Comparison of ENCODE assay signal across 9 cellular contexts in the genomic region with DNA sequence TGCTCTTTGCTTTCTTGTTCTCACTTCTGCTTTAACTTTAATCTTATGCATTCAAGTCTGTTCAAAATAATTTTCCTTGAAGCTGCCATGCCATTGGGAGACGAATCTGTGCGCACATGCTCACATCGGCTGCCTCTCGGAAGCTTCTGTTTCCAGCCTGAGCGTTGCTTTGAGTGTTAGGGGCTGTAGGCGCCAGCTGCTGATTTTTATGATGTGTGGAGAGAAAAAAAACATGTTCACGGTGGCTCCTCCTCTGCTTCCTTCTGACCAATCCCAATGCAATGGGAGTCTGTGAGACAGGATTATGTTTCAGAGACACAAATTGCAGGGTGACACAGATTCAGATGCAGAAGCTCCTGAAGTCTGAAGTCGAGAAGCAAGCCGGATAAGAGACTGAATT. TPM values are rescaled to one million over a fixed set of nuclear protein-coding genes. Genes with fewer than 3 reads are reported as not detected.
DNase-seq lines count a peak whose midpoint lies in the region; ATAC-seq, FAIRE-seq and TF ChIP-seq lines count a peak whose summit lies in the region.
"Had no signal": no experiment of that assay in that cellular context is flagged by ENCODE, and none has a peak within 500 bp of the region (broad histone marks: within the 10 kb centered on the region; RNA-seq: fewer than 3 reads in every experiment).

MC4R (minus strand) TSS at position 178 of the 400 bp plus-strand sequence. CDS start 426 bp downstream, outside the sequence.

- FAIRE-seq in GM12891 (lab: Jason Lieb, UNC), result no peak

- TF ChIP-seq CTCF in right atrium auricular region (IDR thresholded peaks at IDR 0.05), result no peak
- no peak for TF ChIP-seq CTCF in gastroesophageal sphincter (IDR thresholded peaks at IDR 0.05)

- H3K27me3 ChIP-seq in right atrium auricular region, result no peaks in the 10 kb centered on the region
- H3K27me3 ChIP-seq in gastroesophageal sphincter, result no peaks in the 10 kb centered on the region

- intact Hi-C loops in Right ventricle myocardium superior (cut with DNase I), result no loop called here
- intact Hi-C loops in sciatic nerve (cut with DNase I), result no loop called here

- peaks cover 0 to 9% of the 10 kb centered on the region in 2 donors for H3K9me3 ChIP-seq in right atrium auricular region
- no peaks in the 10 kb centered on the region for H3K9me3 ChIP-seq in gastroesophageal sphincter

- H3K4me1 ChIP-seq in right atrium auricular region (no peaks in the 10 kb centered on the region), gastroesophageal sphincter (peaks cover 0 to 15% (median 0%) of the 10 kb centered on the region in 3 donors)

- H3K36me3 ChIP-seq in right atrium auricular region, result no peaks in the 10 kb centered on the region
- H3K36me3 ChIP-seq in gastroesophageal sphincter, result no peaks in the 10 kb centered on the region

- ATAC-seq in Right ventricle myocardium superior (ENCODE audit: poor library complexity) (peak; percentile 43), gastroesophageal sphincter (peak; percentile 86), sciatic nerve (peak; percentile 83)

- DNase-seq in Right ventricle myocardium superior, result no peak
- no peak for DNase-seq in right atrium auricular region (ENCODE audit: low spot score)
- DNase-seq in OCI-M1 (lab: John Stamatoyannopoulos, UW), result peak; percentile 82
- DNase-seq in sciatic nerve (ENCODE audit: low spot score), result no peak
- no peak for DNase-seq in SKM-1 (lab: John Stamatoyannopoulos, UW; ENCODE audit: unreplicated experiment)
- no peak for DNase-seq in stimulated activated CD4-positive, alpha-beta T cell treated with anti-CD3 and anti-CD28 coated beads, Interleukin-2, amount 100 ng/mL, for 24 hours
- no peak for DNase-seq in GM12891 (ENCODE audit: insufficient read length, low spot score)
- DNase-seq: activated B cell treated with CpG ODN at 0.5 μM for 24 hours had no signal

- 5 to 12% methylated on average over 6 to 9 of the region's 9 CpGs for WGBS in gastroesophageal sphincter (ENCODE audit: low coverage in 1 of 2), 2 donors

- TF ChIP-seq EP300 in gastroesophageal sphincter (IDR thresholded peaks at IDR 0.05), result no peak

- H3K4me3 ChIP-seq in right atrium auricular region (no peak within 1 kb of the TSS), gastroesophageal sphincter (peak within 1 kb of the TSS; percentile 14 to 18)

- TF ChIP-seq POLR2A in gastroesophageal sphincter (IDR thresholded peaks at IDR 0.05) (no peak), GM12891 (IDR thresholded peaks at IDR 0.05; ENCODE audit: low read depth, low read length) (no peak)

- H3K27ac ChIP-seq in right atrium auricular region, result no peak within 1 kb of the TSS
- peak within 1 kb of the TSS in 1 of 4 donors; percentile 35 for H3K27ac ChIP-seq in gastroesophageal sphincter

TF ChIP-seq in GM12891, 5 proteins besides CTCF, POLR2A, EP300 and RAD21:
- TF ChIP-seq POU2F2 (IDR thresholded peaks at IDR 0.05; ENCODE audit: low read depth, low read length), result no peak

RNA-seq across cellular contexts. Expression of gene MC4R, which starts in this region (rescaled TPM):
- total RNA-seq in Right ventricle myocardium superior (not detected), right atrium auricular region (not detected), gastroesophageal sphincter (1 to 10 TPM in 2 of 4 donors, under 1 TPM in 2; 0.27 to 1.5 (median 0.99) TPM), sciatic nerve (not detected)
- not detected for polyA plus RNA-seq in GM12891 (2012; ENCODE audit: low read depth, missing spikeins)
- total RNA-seq: activated B cell treated with CpG ODN at 0.5 μM for 24 hours had no signal

Comparison
In these comparisons a context has a peak if more than half of its experiments do, and no peak if none do; other contexts are left out.
1. Peak in ATAC-seq in Right ventricle myocardium superior; RNA of the gene not detected or under 1 TPM.
2. Peak in ATAC-seq in sciatic nerve; RNA of the gene not detected or under 1 TPM.
3. H3K4me3 ChIP-seq: peak in gastroesophageal sphincter (2 of 2); none in right atrium auricular region (0 of 2).
4. Peak in every context shown above with its lines, with median percentiles within 50 percentile points of each other: ATAC-seq.